ENCODE assay signal across 8 cellular contexts in genomic region chr15:40405501-40406381, GRCh38. TPM values are rescaled to one million over a fixed set of nuclear protein-coding genes. Genes with fewer than 3 reads are reported as not detected.
DNase-seq lines count a peak whose midpoint lies in the region; ATAC-seq and TF ChIP-seq lines count a peak whose summit lies in the region.

TSS of gene IVD (plus strand) at chr15:40405795. CDS start at chr15:40405828, 33 bp downstream.

- H3K9me3 ChIP-seq in ovary (no peaks in the 10 kb centered on the region), thyroid gland (no peaks in the 10 kb centered on the region)

- DNase-seq in GM10266 (ENCODE audit: extremely low spot score) (peak; percentile 97), NCI-H1417 (lab: John Stamatoyannopoulos, UW) (peak; percentile 86 to 93 (median 88)), SW 1271 (lab: John Stamatoyannopoulos, UW) (peak; percentile 67 to 84), Right ventricle myocardium inferior (ENCODE audit: missing footprints) (peak; percentile 97), ovary (peak; percentile 95 to 97 (median 96)), thyroid gland (peak; percentile 98 to 99)
- DNase-seq in activated naive CD8-positive, alpha-beta T cell treated with anti-CD3 and anti-CD28 coated beads, Interleukin-2, amount 50 U/mL, for 16 hours (ENCODE audit: low read depth, low spot score), result peak; percentile 89

- 1% methylated on average over 53 to 54 of the region's 54 CpGs for WGBS in ovary, 3 donors
- WGBS in thyroid gland, 2 donors, result 1 to 3% methylated on average over 25 to 30 of the region's 54 CpGs

- peak within 1 kb of the TSS; percentile 81 for H3K4me3 ChIP-seq in ovary
- H3K4me3 ChIP-seq in thyroid gland (replicated peaks in 1 of 3), result peak within 1 kb of the TSS; percentile 18 to 88 (median 70)

- intact Hi-C loops in Right ventricle myocardium inferior (cut with DNase I), result loop anchor here (5.0 kb wide), 1 partner anchor 38 kb away; no protein-coding TSS in a partner anchor
- intact Hi-C loops in ovary (cut with DNase I), result no loop called here
- intact Hi-C loops in thyroid gland (cut with DNase I), result no loop called here

- H3K36me3 ChIP-seq in ovary (no peaks in the 10 kb centered on the region), thyroid gland (peaks cover 8 to 14% of the 10 kb centered on the region in 2 donors)

- no peak for TF ChIP-seq EP300 in ovary (IDR thresholded peaks at IDR 0.05)

- ATAC-seq in HG02678 (IDR thresholded peaks at IDR 0.05; ENCODE audit: unreplicated experiment) (peak; percentile 88), Right ventricle myocardium inferior (peak; percentile 99)

- peak within 1 kb of the TSS; percentile 47 to 83 for H3K27ac ChIP-seq in ovary
- peak within 1 kb of the TSS; percentile 91 to 97 (median 96) for H3K27ac ChIP-seq in thyroid gland

- peak; percentile 75 for TF ChIP-seq POLR2A in ovary (IDR thresholded peaks at IDR 0.05)
- peak; percentile 85 to 99 for TF ChIP-seq POLR2A in thyroid gland (IDR thresholded peaks at IDR 0.05)

- no peaks in the 10 kb centered on the region for H3K27me3 ChIP-seq in ovary
- H3K27me3 ChIP-seq in thyroid gland, result no peaks in the 10 kb centered on the region

- H3K4me1 ChIP-seq in ovary (ENCODE audit: insufficient read depth) (peaks cover 4% of the 10 kb centered on the region), thyroid gland (peaks cover 31 to 38% of the 10 kb centered on the region in 2 donors)

- TF ChIP-seq CTCF in GM10266 (IDR thresholded peaks at IDR 0.05; ENCODE audit: control insufficient read depth, insufficient read depth, low read depth, missing control alignments) (no peak), ovary (IDR thresholded peaks at IDR 0.05) (no peak), thyroid gland (IDR thresholded peaks at IDR 0.05) (no peak)

RNA-seq across cellular contexts. Expression of gene IVD, which starts in this region (rescaled TPM):
- total RNA-seq in Right ventricle myocardium inferior (88.6 TPM), ovary (100 to 1,000 TPM in 1 of 7 donors, 10 to 100 TPM in 6; 51.5 to 105 (median 91.7) TPM), thyroid gland (100 to 1,000 TPM; 393 to 723 (median 539) TPM)
- polyA plus RNA-seq in ovary, result 10 to 100 TPM; 53.2 to 98.4 TPM

Comparison
In these comparisons a context has a peak if more than half of its experiments do, and no peak if none do; other contexts are left out.
1. Peak in every context shown above with its lines: DNase-seq, ATAC-seq, H3K4me3 ChIP-seq and H3K27ac ChIP-seq.